Comparison of ENCODE assay signal across 1 cellular context in the genomic region with DNA sequence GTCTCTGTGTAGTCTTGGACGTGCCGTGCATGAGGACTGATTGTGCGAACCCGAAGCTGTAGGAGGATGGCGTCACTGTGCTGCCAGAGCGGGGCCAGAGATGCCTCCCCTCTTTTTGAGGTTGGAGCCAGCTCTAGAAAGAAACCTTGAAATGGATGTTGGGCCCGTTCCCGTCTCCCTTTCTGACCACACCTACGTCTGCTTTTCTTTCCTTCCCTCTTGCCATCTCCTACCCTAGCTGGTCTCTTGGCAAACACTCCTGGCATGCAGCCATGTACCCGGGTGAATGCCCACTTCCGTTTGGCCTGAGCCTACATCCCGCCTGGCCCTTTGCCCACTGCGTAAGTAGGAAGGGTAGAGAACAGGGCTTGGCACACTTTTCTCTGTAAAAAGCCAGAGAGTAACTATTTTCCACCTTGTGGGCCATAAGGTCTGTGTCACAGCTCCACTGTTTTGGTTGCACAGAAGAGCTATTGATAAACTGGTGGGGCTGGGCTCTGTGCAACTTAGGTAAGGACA.
TF ChIP-seq lines count a peak whose summit lies in the region.

No MANE protein-coding gene starts in this region.

TF ChIP-seq in SK-N-SH, 30 proteins besides CTCF, POLR2A, EP300 and RAD21 (continued from another document):
- TF ChIP-seq, protein P1, sequence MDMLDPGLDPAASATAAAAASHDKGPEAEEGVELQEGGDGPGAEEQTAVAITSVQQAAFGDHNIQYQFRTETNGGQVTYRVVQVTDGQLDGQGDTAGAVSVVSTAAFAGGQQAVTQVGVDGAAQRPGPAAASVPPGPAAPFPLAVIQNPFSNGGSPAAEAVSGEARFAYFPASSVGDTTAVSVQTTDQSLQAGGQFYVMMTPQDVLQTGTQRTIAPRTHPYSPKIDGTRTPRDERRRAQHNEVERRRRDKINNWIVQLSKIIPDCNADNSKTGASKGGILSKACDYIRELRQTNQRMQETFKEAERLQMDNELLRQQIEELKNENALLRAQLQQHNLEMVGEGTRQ (IDR thresholded peaks at IDR 0.05; ENCODE audit: borderline replicate concordance, low read depth, low read length) = no peak
- TF ChIP-seq RCOR1 (IDR thresholded peaks at IDR 0.05; ENCODE audit: low read length) = no peak
